In the genomic region with DNA sequence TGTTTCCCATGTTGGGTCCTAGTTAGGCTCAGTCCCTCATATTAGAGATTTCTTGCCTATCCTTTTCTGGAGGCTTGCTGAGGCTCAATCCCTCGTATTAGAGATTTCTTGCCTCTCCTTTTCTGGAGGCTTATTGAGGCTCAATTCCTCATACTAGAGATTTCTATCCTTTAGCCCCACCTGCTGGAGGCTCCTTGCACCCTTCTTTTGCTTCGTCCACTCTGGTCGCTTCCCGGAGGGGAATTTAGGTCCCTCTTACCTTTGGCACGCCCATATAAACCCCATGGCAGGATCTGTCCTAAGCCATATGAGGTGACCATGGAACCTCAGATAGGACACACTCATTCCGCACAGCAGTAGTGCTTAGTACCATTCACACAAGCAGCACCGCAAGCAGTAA, we compare ENCODE assay signal across 10 cellular contexts. TPM values are rescaled to one million over a fixed set of nuclear protein-coding genes. Genes with fewer than 3 reads are reported as not detected.
DNase-seq lines count a peak whose midpoint lies in the region; ATAC-seq and TF ChIP-seq lines count a peak whose summit lies in the region.
"Had no signal": no experiment of that assay in that cellular context is flagged by ENCODE, and none has a peak within 500 bp of the region (broad histone marks: within the 10 kb centered on the region; RNA-seq: fewer than 3 reads in every experiment).

No MANE protein-coding gene starts in this region.

- peaks cover 13% of the 10 kb centered on the region for H3K9me3 ChIP-seq in AG04450 (ENCODE audit: control insufficient read depth, insufficient read depth, low read length)

- peaks cover 0 to 2% of the 10 kb centered on the region in 2 donors for H3K9me3 Mint-ChIP-seq in effector memory CD8-positive, alpha-beta T cell

- CTCF ChIA-PET in AG04450 (lab: Charles Lee): interaction anchor here (0.6 to 1.0 kb wide), 2 partner anchors 56 to 417 kb away, joined by 3 read pairs; no protein-coding TSS in a partner anchor

- H3K4me3 ChIP-seq in AG04450 (ENCODE audit: low read depth, low read length): no peak overlapping the region
- H3K4me3 ChIP-seq in GM12864 (ENCODE audit: low read depth, low read length): no peak overlapping the region

- ATAC-seq in omental fat pad (ENCODE audit: low FRiP score) (no peak), left colon (no peak)
- no peak for ATAC-seq in effector memory CD8-positive, alpha-beta T cell (replicated peaks)

- peaks cover 6 to 12% of the 10 kb centered on the region in 2 donors for H3K4me1 Mint-ChIP-seq in effector memory CD8-positive, alpha-beta T cell (ENCODE audit: low read depth in 2 of 2)

- DNase-seq in AG04450 (ENCODE audit: low read depth, low spot score): no peak
- no peak for DNase-seq in GM12864 (ENCODE audit: low read depth)
- peak; percentile 10 for DNase-seq in SW480 (ENCODE audit: low spot score)
- DNase-seq in foreskin melanocyte: peak; percentile 9
- no peak for DNase-seq in omental fat pad (ENCODE audit: low spot score)
- no peak for DNase-seq in effector memory CD8-positive, alpha-beta T cell
- DNase-seq in dedifferentiated amniotic fluid mesenchymal stem cell (ENCODE audit: extremely low spot score): no peak
- no peak for DNase-seq in left colon
- DNase-seq: activated naive CD4-positive, alpha-beta T cell; NCI-H2171 treated with DMSO at 0.1 percent for 48 hours had no signal

- no peaks in the 10 kb centered on the region for H3K27me3 Mint-ChIP-seq in effector memory CD8-positive, alpha-beta T cell

- peaks cover 5% of the 10 kb centered on the region for H3K36me3 Mint-ChIP-seq in effector memory CD8-positive, alpha-beta T cell (ENCODE audit: insufficient read depth)

- no peak overlapping the region for H3K27ac Mint-ChIP-seq in effector memory CD8-positive, alpha-beta T cell

- no peak overlapping the region for H3K4me3 Mint-ChIP-seq in effector memory CD8-positive, alpha-beta T cell

- H3K27me3 ChIP-seq in AG04450 (ENCODE audit: control insufficient read depth, insufficient read depth, low read length): no peaks in the 10 kb centered on the region

- TF ChIP-seq CTCF in AG04450 (IDR thresholded peaks at IDR 0.05; ENCODE audit: low read depth, low read length): peak; percentile 48
- peak; percentile 19 for TF ChIP-seq CTCF in GM12864 (IDR thresholded peaks at IDR 0.05; ENCODE audit: low read depth, low read length, missing control alignments)
- no peak for TF ChIP-seq CTCF in omental fat pad (IDR thresholded peaks at IDR 0.05)

- POLR2A ChIA-PET in AG04450 (lab: Yijun Ruan, JAX): no interaction called here

- no peak overlapping the region for H3K27ac ChIP-seq in AG04450 (ENCODE audit: low read depth, low read length)

- intact Hi-C loops in left colon (cut with DNase I, micrococcal nuclease): no loop called here

RNA-seq across cellular contexts. Expression of a gene that starts 15.9 kb away (rescaled TPM):
- 0.15 and 0.37 TPM in 2 replicates for polyA plus RNA-seq in AG04450 (2011; rRNA removed)
- polyA minus RNA-seq in AG04450 (2011; rRNA and poly(A)+ RNA removed): 0.09 and 0.23 TPM in 2 replicates
- total RNA-seq in omental fat pad: 1 to 10 TPM in 1 of 4 donors, under 1 TPM in 3; 0.28 to 1.1 (median 0.49) TPM
- 1 to 10 TPM; 2.0 to 3.9 TPM for total RNA-seq in left colon

RNA-seq across cellular contexts. Expression of a gene that starts 24.1 kb away (rescaled TPM):
- polyA plus RNA-seq in AG04450 (2011; rRNA removed): 90.4 and 103 TPM in 2 replicates
- polyA minus RNA-seq in AG04450 (2011; rRNA and poly(A)+ RNA removed): 23.3 and 24.0 TPM in 2 replicates
- total RNA-seq in omental fat pad: 10 to 100 TPM; 55.5 to 59.3 (median 57.7) TPM
- 100 to 1,000 TPM in 1 of 2 donors, 10 to 100 TPM in 1; 96.2 to 125 TPM for total RNA-seq in left colon

RNA-seq across cellular contexts. Expression of a gene that starts 35.2 kb away (rescaled TPM):
- 25.6 and 28.9 TPM in 2 replicates for polyA plus RNA-seq in AG04450 (2011; rRNA removed)
- polyA minus RNA-seq in AG04450 (2011; rRNA and poly(A)+ RNA removed): 5.8 and 8.6 TPM in 2 replicates
- total RNA-seq in omental fat pad: 10 to 100 TPM in 3 of 4 donors, 1 to 10 TPM in 1; 9.9 to 16.2 (median 12.2) TPM
- 100 to 1,000 TPM; 145 to 148 TPM for total RNA-seq in left colon

RNA-seq across cellular contexts. Expression of a gene that starts 40.7 kb away (rescaled TPM):
- polyA plus RNA-seq in AG04450 (2011; rRNA removed): 10.6 and 12.6 TPM in 2 replicates
- polyA minus RNA-seq in AG04450 (2011; rRNA and poly(A)+ RNA removed): 6.3 and 7.4 TPM in 2 replicates
- 10 to 100 TPM in 3 of 4 donors, 1 to 10 TPM in 1; 9.3 to 22.5 (median 13.9) TPM for total RNA-seq in omental fat pad
- 10 to 100 TPM; 12.9 to 13.9 TPM for total RNA-seq in left colon

RNA-seq across cellular contexts. Expression of a gene that starts 44.1 kb away (rescaled TPM):
- polyA plus RNA-seq in AG04450 (2011; rRNA removed): 35.2 and 46.4 TPM in 2 replicates
- 37.1 and 54.6 TPM in 2 replicates for polyA minus RNA-seq in AG04450 (2011; rRNA and poly(A)+ RNA removed)
- total RNA-seq in omental fat pad (10 to 100 TPM; 24.8 to 47.6 (median 35.3) TPM), left colon (10 to 100 TPM; 38.3 to 38.5 TPM)

Comparison
In these comparisons a context has a peak if more than half of its experiments do, and no peak if none do; other contexts are left out.
1. DNase-seq: peak in SW480 (single experiment) and foreskin melanocyte (single experiment); none in AG04450 (single experiment), GM12864 (single experiment), omental fat pad (single experiment), effector memory CD8-positive, alpha-beta T cell (0 of 3), dedifferentiated amniotic fluid mesenchymal stem cell (single experiment) and left colon (0 of 2).
2. CTCF ChIP-seq: peak in AG04450 (single experiment) and GM12864 (single experiment); none in omental fat pad (0 of 3).
3. RNA of a gene that starts 35.2 kb away (total RNA-seq): 145 to 148 TPM in left colon; 9.9 to 16.2 TPM in omental fat pad; every median in the first group is over 4 times any median in the second.